27 cellular contexts compared by ENCODE assay signal in the genomic region with DNA sequence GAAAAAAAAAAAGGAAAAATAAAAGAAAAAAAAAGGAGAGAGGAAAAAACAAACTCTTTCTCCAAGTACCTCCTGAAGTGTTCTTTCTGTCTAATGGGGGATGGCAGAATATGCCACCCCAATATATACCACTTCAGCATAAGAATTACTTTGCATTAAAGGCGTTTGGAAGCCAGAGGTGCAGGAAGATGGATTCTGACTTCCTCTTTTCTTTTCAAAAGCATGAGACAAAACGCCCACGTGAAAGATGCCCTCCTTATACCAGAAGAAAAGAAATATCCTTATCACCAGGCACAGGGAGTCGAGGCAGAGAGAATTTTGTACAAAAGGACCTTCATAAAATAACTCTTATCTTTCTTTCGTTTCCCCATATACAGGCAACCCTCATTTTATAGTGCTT.
"Had no signal": no experiment of that assay in that cellular context is flagged by ENCODE, and none has a peak within 500 bp of the region (broad histone marks: within the 10 kb centered on the region; RNA-seq: fewer than 3 reads in every experiment).

No MANE protein-coding gene starts in this region.

- H3K27me3 ChIP-seq: MG63, SJSA1 had no signal

- H3K4me3 ChIP-seq: MG63, SJSA1 had no signal

- H3K27ac ChIP-seq: SJSA1 had no signal

- H3K4me1 ChIP-seq: SJSA1 had no signal

- ATAC-seq: activated CD8-positive, alpha-beta memory T cell treated with anti-CD3 and anti-CD28 coated beads, Interleukin-2, amount 10 ng/mL, durations not matched to agents 7 days and 5 days; activated naive CD8-positive, alpha-beta T cell treated with anti-CD3 and anti-CD28 coated beads, Interleukin-2, amount 50 U/mL, for 24 hours; PC-3; SK-N-SH treated with all-trans-retinoic acid at 6 μM for 48 hours; WTC11 had no signal

- H3K36me3 ChIP-seq: MG63, SJSA1 had no signal

- DNase-seq: activated CD4-positive, alpha-beta T cell treated with anti-CD3 and anti-CD28 coated beads for 1 hour; activated CD4-positive, alpha-beta T cell treated with anti-CD3 and anti-CD28 coated beads, Interleukin-2, amount 10 ng/mL, durations not matched to agents 24 days and 14 days; activated CD4-positive, alpha-beta T cell treated with anti-CD3 and anti-CD28 coated beads, Interleukin-2, amount 50 U/mL, for 48 hours; activated CD8-positive, alpha-beta memory T cell treated with anti-CD3 and anti-CD28 coated beads, Interleukin-2, amount 10 ng/mL, durations not matched to agents 7 days and 5 days; activated effector memory CD4-positive, alpha-beta T cell treated with Interleukin-2 at 50 U/mL for 16 hours; activated naive CD4-positive, alpha-beta T cell; activated naive CD8-positive, alpha-beta T cell treated with anti-CD3 and anti-CD28 coated beads, Interleukin-2, amount 50 U/mL, for 24 hours; activated T-cell treated with anti-CD3 and anti-CD28 coated beads, Interleukin-2, amount 50 U/mL, for 24 hours; amygdala; cortex of kidney; MG63; NCI-H1048; NCI-H146; NCI-H187 treated with DMSO at 0.1 percent for 48 hours; NCI-H2081 treated with DMSO at 0.1 percent for 48 hours; NCI-H2171; NCI-H2227 treated with DMSO at 0.1 percent for 48 hours; NCI-H446 treated with DMSO at 0.1 percent for 48 hours; NCI-H524 treated with DMSO at 0.1 percent for 48 hours; NCI-H774; PC-3; SHP77 had no signal

- H3K9me3 ChIP-seq: MG63, SJSA1 had no signal

- FAIRE-seq: astrocyte, RCC 7860 had no signal
